30 cellular contexts compared by ENCODE assay signal in the genomic region with DNA sequence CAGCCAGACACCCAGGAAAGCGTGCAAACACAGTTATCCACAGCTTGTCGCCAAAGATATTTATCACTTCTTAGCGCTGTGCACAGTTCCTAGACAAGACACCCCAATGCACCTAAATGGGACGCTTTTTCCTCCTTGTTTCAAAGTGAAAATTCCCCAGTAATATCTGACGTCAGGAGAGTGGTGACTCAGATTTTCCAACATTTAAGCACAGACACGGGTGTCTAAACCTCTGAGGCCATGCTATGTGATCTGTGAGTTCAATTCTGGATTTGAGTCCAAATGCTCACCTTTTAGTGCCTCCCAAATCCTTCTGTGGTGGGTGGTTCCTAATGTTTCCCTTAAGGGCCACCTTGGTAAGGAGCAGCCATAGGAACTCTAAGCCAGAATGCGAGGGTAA.
"Had no signal": no experiment of that assay in that cellular context is flagged by ENCODE, and none has a peak within 500 bp of the region (broad histone marks: within the 10 kb centered on the region; RNA-seq: fewer than 3 reads in every experiment).

No MANE protein-coding gene starts in this region.

- H3K4me3 Mint-ChIP-seq: activated CD4-positive, alpha-beta memory T cell treated with anti-CD3 and anti-CD28 coated beads, Interleukin-2, amount 10 ng/mL, durations not matched to agents 7 days and 5 days; activated CD4-positive, alpha-beta T cell treated with anti-CD3 and anti-CD28 coated beads, Interleukin-2, amount 10 ng/mL, durations not matched to agents 24 days and 14 days; activated naive CD4-positive, alpha-beta T cell treated with anti-CD3 and anti-CD28 coated beads, Interleukin-2, amount 50 U/mL, for 24 hours; activated naive CD8-positive, alpha-beta T cell treated with anti-CD3 and anti-CD28 coated beads, Interleukin-2, amount 50 U/mL, for 24 hours; activated T-cell treated with anti-CD3 and anti-CD28 coated beads, Interleukin-2, amount 50 U/mL, for 24 hours; central memory CD8-positive, alpha-beta T cell; nephron; stimulated activated effector memory CD8-positive, alpha-beta T cell treated with anti-CD3 and anti-CD28 coated beads, Interleukin-12 subunit alpha, Interleukin-12 subunit beta, amount 100 ng/mL, for 72 hours; stimulated activated naive CD8-positive, alpha-beta T cell treated with anti-CD3 and anti-CD28 coated beads, Interleukin-15, Interleukin-2, amounts not matched to agents 100 ng/mL and 50 ng/mL, for 24 hours; type B pancreatic cell had no signal

- H3K9me3 ChIP-seq: breast epithelium, esophagus squamous epithelium, left lung, lower lobe of right lung, uterus had no signal

- DNase-seq: activated CD4-positive, alpha-beta memory T cell treated with anti-CD3 and anti-CD28 coated beads, Interleukin-2, amount 10 ng/mL, durations not matched to agents 7 days and 5 days; activated CD4-positive, alpha-beta T cell treated with anti-CD3 and anti-CD28 coated beads, Interleukin-2, amount 10 ng/mL, durations not matched to agents 24 days and 14 days; activated CD8-positive, alpha-beta memory T cell treated with anti-CD3 and anti-CD28 coated beads, Interleukin-2, amount 50 U/mL, for 48 hours; activated naive CD8-positive, alpha-beta T cell treated with anti-CD3 and anti-CD28 coated beads, Interleukin-2, amount 50 U/mL, for 24 hours; activated T-cell treated with anti-CD3 and anti-CD28 coated beads, Interleukin-2, amount 50 U/mL, for 24 hours; amygdala; dermis blood vessel endothelial cell; effector CD4-positive, alpha-beta T cell; esophagus squamous epithelium; head of caudate nucleus; hypothalamus; left lung; lower lobe of right lung; posterior cingulate gyrus; right cardiac atrium; stimulated activated CD4-positive, alpha-beta T cell treated with anti-CD3 and anti-CD28 coated beads, Interleukin-4, amount 100 ng/mL, for 24 hours; substantia nigra; T-helper 1 cell; uterus had no signal

- H3K4me1 Mint-ChIP-seq: activated CD4-positive, alpha-beta memory T cell treated with anti-CD3 and anti-CD28 coated beads, Interleukin-2, amount 10 ng/mL, durations not matched to agents 7 days and 5 days; activated CD4-positive, alpha-beta T cell treated with anti-CD3 and anti-CD28 coated beads, Interleukin-2, amount 10 ng/mL, durations not matched to agents 24 days and 14 days; activated naive CD4-positive, alpha-beta T cell treated with anti-CD3 and anti-CD28 coated beads, Interleukin-2, amount 50 U/mL, for 24 hours; activated naive CD8-positive, alpha-beta T cell treated with anti-CD3 and anti-CD28 coated beads, Interleukin-2, amount 50 U/mL, for 24 hours; central memory CD8-positive, alpha-beta T cell; nephron; stimulated activated effector memory CD8-positive, alpha-beta T cell treated with anti-CD3 and anti-CD28 coated beads, Interleukin-12 subunit alpha, Interleukin-12 subunit beta, amount 100 ng/mL, for 72 hours had no signal

- H3K27me3 ChIP-seq: breast epithelium, uterus had no signal

- ATAC-seq: activated naive CD8-positive, alpha-beta T cell treated with anti-CD3 and anti-CD28 coated beads, Interleukin-2, amount 50 U/mL, for 24 hours; left lung; lower lobe of right lung; right cardiac atrium; stimulated activated effector memory CD8-positive, alpha-beta T cell treated with anti-CD3 and anti-CD28 coated beads, Interleukin-12 subunit alpha, Interleukin-12 subunit beta, amount 100 ng/mL, for 72 hours had no signal

- H3K27ac Mint-ChIP-seq: activated CD4-positive, alpha-beta memory T cell treated with anti-CD3 and anti-CD28 coated beads, Interleukin-2, amount 10 ng/mL, durations not matched to agents 7 days and 5 days; activated CD4-positive, alpha-beta T cell treated with anti-CD3 and anti-CD28 coated beads, Interleukin-2, amount 10 ng/mL, durations not matched to agents 24 days and 14 days; activated naive CD4-positive, alpha-beta T cell treated with anti-CD3 and anti-CD28 coated beads, Interleukin-2, amount 50 U/mL, for 24 hours; activated naive CD8-positive, alpha-beta T cell treated with anti-CD3 and anti-CD28 coated beads, Interleukin-2, amount 50 U/mL, for 24 hours; activated T-cell treated with anti-CD3 and anti-CD28 coated beads, Interleukin-2, amount 50 U/mL, for 24 hours; nephron; stimulated activated effector memory CD8-positive, alpha-beta T cell treated with anti-CD3 and anti-CD28 coated beads, Interleukin-12 subunit alpha, Interleukin-12 subunit beta, amount 100 ng/mL, for 72 hours; stimulated activated naive CD8-positive, alpha-beta T cell treated with anti-CD3 and anti-CD28 coated beads, Interleukin-15, Interleukin-2, amounts not matched to agents 100 ng/mL and 50 ng/mL, for 24 hours; type B pancreatic cell had no signal

- H3K27ac ChIP-seq: breast epithelium, epithelial cell of prostate, esophagus squamous epithelium, left lung, lower lobe of right lung, skin epidermis, uterus, VCaP had no signal

- H3K4me1 ChIP-seq: breast epithelium, esophagus squamous epithelium, left lung, lower lobe of right lung, uterus had no signal

- H3K4me3 ChIP-seq: breast epithelium, esophagus squamous epithelium, left lung, lower lobe of right lung, skin epidermis, uterus had no signal

- H3K36me3 ChIP-seq: breast epithelium, esophagus squamous epithelium, left lung, lower lobe of right lung, uterus had no signal

- H3K9me3 Mint-ChIP-seq: activated CD4-positive, alpha-beta memory T cell treated with anti-CD3 and anti-CD28 coated beads, Interleukin-2, amount 10 ng/mL, durations not matched to agents 7 days and 5 days; activated CD4-positive, alpha-beta T cell treated with anti-CD3 and anti-CD28 coated beads, Interleukin-2, amount 10 ng/mL, durations not matched to agents 24 days and 14 days; activated naive CD4-positive, alpha-beta T cell treated with anti-CD3 and anti-CD28 coated beads, Interleukin-2, amount 50 U/mL, for 24 hours; activated T-cell treated with anti-CD3 and anti-CD28 coated beads, Interleukin-2, amount 50 U/mL, for 24 hours; activated T-helper 2 cell treated with anti-CD3 and anti-CD28 coated beads, Interferon-gamma antibody, Interleukin-2, Interleukin-4, amounts not matched to agents 10 μg/mL and 5 μg/mL and 100 μg/mL, durations not matched to agents 14 hours and 24 hours and 36 hours; central memory CD8-positive, alpha-beta T cell; stimulated activated naive CD8-positive, alpha-beta T cell treated with anti-CD3 and anti-CD28 coated beads, Interleukin-15, Interleukin-2, amounts not matched to agents 100 ng/mL and 50 ng/mL, for 24 hours had no signal

- H3K36me3 Mint-ChIP-seq: activated naive CD4-positive, alpha-beta T cell treated with anti-CD3 and anti-CD28 coated beads, Interleukin-2, amount 50 U/mL, for 24 hours; stimulated activated effector memory CD8-positive, alpha-beta T cell treated with anti-CD3 and anti-CD28 coated beads, Interleukin-12 subunit alpha, Interleukin-12 subunit beta, amount 100 ng/mL, for 72 hours; type B pancreatic cell had no signal
